12 cellular contexts compared by ENCODE assay signal in genomic region chr3:188950006-188950405, GRCh38.
DNase-seq lines count a peak whose midpoint lies in the region; ATAC-seq and TF ChIP-seq lines count a peak whose summit lies in the region.
"Had no signal": no experiment of that assay in that cellular context is flagged by ENCODE, and none has a peak within 500 bp of the region (broad histone marks: within the 10 kb centered on the region; RNA-seq: fewer than 3 reads in every experiment).

No MANE protein-coding gene starts in this region.

- no peak overlapping the region for H3K4me2 ChIP-seq in parathyroid adenoma (ENCODE audit: low read length)
- H3K4me2 ChIP-seq: SK-N-SH had no signal

- H3K4me3 ChIP-seq in right cardiac atrium (ENCODE audit: low read length) (no peak overlapping the region), coronary artery (no peak overlapping the region), parathyroid adenoma (ENCODE audit: low read depth, low read length) (no peak overlapping the region), aorta (ENCODE audit: low read length in 2 of 2) (no peak overlapping the region)

- H2AFZ ChIP-seq in parathyroid adenoma: no peak overlapping the region

- 97% methylated on average over 1 of the region's 1 CpG for WGBS in right cardiac atrium
- 95 to 99% methylated on average over 1 of the region's 1 CpG for WGBS in aorta, 2 donors

- H3K27me3 ChIP-seq in right cardiac atrium (ENCODE audit: control insufficient read depth, insufficient read depth): no peaks in the 10 kb centered on the region
- H3K27me3 ChIP-seq in parathyroid adenoma (ENCODE audit: control insufficient read depth, insufficient read depth, low read length): no peaks in the 10 kb centered on the region
- H3K27me3 ChIP-seq in aorta (ENCODE audit: control insufficient read depth in 1 of 2, insufficient read depth in 2 of 2, low read length in 1 of 2): no peaks in the 10 kb centered on the region

- intact Hi-C loops in right cardiac atrium (cut with DNase I): loop anchor here (5.0 to 10.0 kb wide), 5 partner anchors 168 to 1208 kb away; no protein-coding TSS in a partner anchor
- intact Hi-C loops in left ventricle myocardium superior (cut with micrococcal nuclease): loop anchor here (10.0 kb wide), 1 partner anchor 195 kb away; no protein-coding TSS in a partner anchor
- intact Hi-C loops in aorta (cut with DNase I): loop anchor here (5.0 to 10.0 kb wide), 5 partner anchors 665 to 1208 kb away; partner anchors contain the start of gene LPP (in 1 of the 2)

- H3K9ac ChIP-seq in parathyroid adenoma: no peak overlapping the region

- H3K9me3 ChIP-seq in right cardiac atrium (ENCODE audit: control insufficient read depth, low read length): no peaks in the 10 kb centered on the region
- H3K9me3 ChIP-seq in parathyroid adenoma (ENCODE audit: control insufficient read depth, low read length): no peaks in the 10 kb centered on the region
- no peaks in the 10 kb centered on the region for H3K9me3 ChIP-seq in aorta (ENCODE audit: control insufficient read depth, low read length)
- H3K9me3 ChIP-seq: SK-N-SH had no signal

- TF ChIP-seq CTCF in coronary artery (IDR thresholded peaks at IDR 0.05) (no peak), parathyroid adenoma (IDR thresholded peaks at IDR 0.05) (no peak)

- peaks cover 25% of the 10 kb centered on the region for H3K4me1 ChIP-seq in right cardiac atrium (ENCODE audit: control insufficient read depth, insufficient read depth, low read length)
- H3K4me1 ChIP-seq in parathyroid adenoma: peaks cover 33% of the 10 kb centered on the region
- peaks cover 5 to 14% of the 10 kb centered on the region in 2 donors for H3K4me1 ChIP-seq in aorta (ENCODE audit: control insufficient read depth in 1 of 2, insufficient read depth in 2 of 2, low read length in 2 of 2)

- no peaks in the 10 kb centered on the region for H3K79me2 ChIP-seq in parathyroid adenoma

- no peak for ATAC-seq in right cardiac atrium
- no peak for ATAC-seq in left ventricle myocardium superior
- ATAC-seq in aorta (ENCODE audit: low FRiP score): no peak
- no peak for ATAC-seq in GM18868 (IDR thresholded peaks at IDR 0.05; ENCODE audit: unreplicated experiment)
- ATAC-seq in HG03520 (IDR thresholded peaks at IDR 0.05; ENCODE audit: unreplicated experiment): no peak
- ATAC-seq in HG03457 (IDR thresholded peaks at IDR 0.05; ENCODE audit: unreplicated experiment): no peak

- H3K27ac ChIP-seq in right cardiac atrium (ENCODE audit: low read length) (peak overlapping the region; percentile 70), coronary artery (peak overlapping the region; percentile 87 to 97), parathyroid adenoma (peak overlapping the region; percentile 97), aorta (ENCODE audit: low read depth in 1 of 2, low read length in 2 of 2) (peak overlapping the region; percentile 69 to 72)

- H3K36me3 ChIP-seq in parathyroid adenoma (ENCODE audit: control insufficient read depth, insufficient read depth, low read length) (no peaks in the 10 kb centered on the region), aorta (ENCODE audit: control insufficient read depth in 1 of 2, insufficient read depth in 2 of 2, low read length in 1 of 2) (no peaks in the 10 kb centered on the region)

- DNase-seq in right cardiac atrium: no peak
- DNase-seq in left ventricle myocardium superior: no peak
- DNase-seq in coronary artery (ENCODE audit: low spot score): no peak
- no peak for DNase-seq in aorta
- DNase-seq: activated CD4-positive, CD25-positive, alpha-beta regulatory T cell treated with anti-CD3 and anti-CD28 coated beads, Interleukin-2, amount 50 U/mL, for 72 hours; NCI-H187; SK-N-SH; trophoblast cell had no signal
